Comparison of ENCODE assay signal across 25 cellular contexts in the genomic region with DNA sequence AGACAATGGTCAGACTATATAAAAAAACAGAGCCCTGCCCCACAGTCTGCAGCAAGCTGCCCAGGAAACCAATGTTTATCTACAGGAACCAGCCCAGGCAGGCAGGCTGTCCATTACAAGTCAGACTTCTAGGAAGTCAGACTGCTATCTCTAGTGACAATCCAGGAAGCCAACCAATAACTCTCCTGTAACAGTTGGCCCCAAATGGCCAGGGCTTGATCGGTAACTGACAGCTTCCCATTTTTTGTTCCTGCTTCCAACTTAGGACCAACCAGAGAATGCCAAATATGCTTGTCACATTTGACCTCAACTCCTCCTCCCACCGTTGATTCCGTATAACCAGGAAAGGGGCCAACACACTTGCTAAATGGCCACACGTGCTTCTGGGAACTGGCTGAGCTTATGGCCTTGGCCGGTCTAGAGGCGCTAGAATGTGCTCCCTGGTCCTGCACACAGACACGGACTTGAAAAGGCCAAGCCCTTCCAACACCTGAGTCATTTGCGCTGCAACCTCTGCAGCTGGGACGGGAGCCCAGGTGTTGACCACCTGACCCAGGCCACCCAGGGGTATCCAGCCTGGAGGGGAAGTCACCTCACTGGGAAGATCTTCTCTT.
"Had no signal": no experiment of that assay in that cellular context is flagged by ENCODE, and none has a peak within 500 bp of the region (broad histone marks: within the 10 kb centered on the region; RNA-seq: fewer than 3 reads in every experiment).

No MANE protein-coding gene starts in this region.

- ATAC-seq: gastrocnemius medialis; stimulated activated memory B cell treated with anti-CD40 and anti-IgM and Interleukin-4, amounts not matched to agents 10 μg/mL and 1 μg/mL and 100 μg/mL, for 72 hours; stimulated activated naive CD8-positive, alpha-beta T cell treated with anti-CD3 and anti-CD28 coated beads, Interleukin-15, amount 100 ng/mL, for 72 hours; T-helper 17 cell; WTC11 had no signal

- DNase-seq: activated CD4-positive, alpha-beta memory T cell treated with anti-CD3 and anti-CD28 coated beads, Interleukin-2, amount 10 ng/mL, durations not matched to agents 7 days and 5 days; activated CD4-positive, alpha-beta T cell treated with anti-CD3 and anti-CD28 coated beads for 1 hour; activated CD4-positive, alpha-beta T cell treated with anti-CD3 and anti-CD28 coated beads, Interleukin-2, amount 10 ng/mL, durations not matched to agents 7 days and 5 days; activated naive CD4-positive, alpha-beta T cell; activated T-cell treated with anti-CD3 and anti-CD28 coated beads, Interleukin-2, amount 50 U/mL, for 48 hours; anterior cingulate cortex; dermis blood vessel endothelial cell; effector CD4-positive, alpha-beta T cell; gastrocnemius medialis; glutamatergic neuron; islet precursor cell; mammary epithelial cell; naive B cell; nephron progenitor cell; retina; stimulated activated CD4-positive, alpha-beta T cell treated with anti-CD3 and anti-CD28 coated beads, Interleukin-1b, Interleukin-23, amount 100 ng/mL, for 48 hours; stimulated activated CD4-positive, alpha-beta T cell treated with anti-CD3 and anti-CD28 coated beads, Interleukin-4, amount 100 ng/mL, for 4 hours; stimulated activated CD8-positive, alpha-beta memory T cell treated with anti-CD3 and anti-CD28 coated beads, Interleukin-4, amount 100 ng/mL, for 48 hours; stimulated activated naive CD8-positive, alpha-beta T cell treated with anti-CD3 and anti-CD28 coated beads, Interleukin-15, amount 100 ng/mL, for 72 hours; T-helper 17 cell; T1000; tibial artery; upper lobe of right lung had no signal
